Comparison of ENCODE assay signal across 24 cellular contexts in the genomic region with DNA sequence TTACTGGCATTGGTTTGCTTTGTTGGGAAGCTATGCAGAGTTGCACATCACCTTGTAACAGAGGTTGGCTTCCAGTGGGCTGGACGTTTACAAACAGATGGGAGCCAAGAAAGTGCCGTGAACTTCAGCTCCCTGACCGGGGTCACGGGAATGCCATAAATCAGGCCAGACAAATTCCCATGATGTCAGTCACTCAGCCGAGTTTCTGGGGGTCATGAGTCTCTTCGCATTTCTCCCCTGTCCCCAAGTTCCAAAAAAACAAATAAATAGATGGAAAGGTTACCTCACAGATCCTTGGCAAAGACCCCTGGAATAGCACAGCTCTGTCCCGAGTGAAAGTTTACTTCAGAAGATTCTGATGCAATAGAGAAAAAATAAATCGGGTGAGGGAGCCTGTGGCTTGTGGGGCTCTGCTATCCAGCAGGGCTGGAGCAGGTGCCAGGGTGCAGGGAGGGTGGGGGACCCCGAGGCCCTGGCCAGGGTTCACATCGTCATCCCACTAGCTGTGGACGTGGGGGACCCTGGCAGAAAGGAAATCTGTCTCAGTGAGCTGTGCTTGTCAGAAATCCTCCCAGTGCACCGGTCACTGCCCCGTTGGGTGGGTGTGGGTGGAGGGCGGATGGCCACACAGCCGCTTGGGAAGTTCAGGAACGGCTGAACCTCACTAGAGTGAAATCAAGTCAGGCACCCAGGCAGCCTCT. TPM values are rescaled to one million over a fixed set of nuclear protein-coding genes. Genes with fewer than 3 reads are reported as not detected.
A peak's percentile ranks its signal among the peaks of the same experiment; 100 is the strongest.
DNase-seq lines count a peak whose midpoint lies in the region; ATAC-seq and TF ChIP-seq lines count a peak whose summit lies in the region.
"Had no signal": no experiment of that assay in that cellular context is flagged by ENCODE, and none has a peak within 500 bp of the region (broad histone marks: within the 10 kb centered on the region; RNA-seq: fewer than 3 reads in every experiment).

No MANE protein-coding gene starts in this region.

- DNase-seq in cardiac septum (ENCODE audit: low spot score) (peak; percentile 60), left ventricle myocardium inferior (no peak), right cardiac atrium (no peak), psoas muscle (no peak), uterus (peak in 1 of 2 donors; percentile 60), activated gamma-delta T cell (lab: John Stamatoyannopoulos, UW) (no peak), mucosa of gallbladder (ENCODE audit: low spot score) (no peak), hypothalamus (lab: John Stamatoyannopoulos, UW) (no peak)
- DNase-seq: activated CD8-positive, alpha-beta memory T cell treated with anti-CD3 and anti-CD28 coated beads for 24 hours; activated T-cell treated with anti-CD3 and anti-CD28 coated beads, Interleukin-2, amount 50 U/mL, for 4 hours; DMS79 treated with DMSO at 0.1 percent for 48 hours; Kasumi-1; NCI-H2029 treated with DMSO at 0.1 percent for 48 hours; NCI-H446; PC-9; stimulated activated CD4-positive, alpha-beta T cell treated with anti-CD3 and anti-CD28 coated beads, Interleukin-2, amount 100 ng/mL, for 48 hours; stimulated activated naive CD4-positive, alpha-beta T cell had no signal

- H3K4me3 ChIP-seq in left ventricle myocardium inferior, result no peak overlapping the region
- H3K4me3 ChIP-seq in right cardiac atrium (ENCODE audit: low read length), result no peak overlapping the region
- no peak overlapping the region for H3K4me3 ChIP-seq in psoas muscle
- H3K4me3 ChIP-seq in uterus, result no peak overlapping the region
- H3K4me3 ChIP-seq: A549, ascending aorta, PC-9, SJSA1, smooth muscle cell had no signal

- intact Hi-C loops in cardiac septum (cut with DNase I) (no loop called here), left ventricle myocardium inferior (cut with micrococcal nuclease) (no loop called here), right cardiac atrium (cut with DNase I) (no loop called here), psoas muscle (cut with DNase I) (no loop called here), uterus (cut with DNase I; ENCODE audit: low total_unique reads) (no loop called here)

- TF ChIP-seq POLR2A in uterus (IDR thresholded peaks at IDR 0.05), result no peak

- H3K4me1 ChIP-seq in left ventricle myocardium inferior (no peaks in the 10 kb centered on the region), right cardiac atrium (ENCODE audit: control insufficient read depth, insufficient read depth, low read length) (no peaks in the 10 kb centered on the region), psoas muscle (no peaks in the 10 kb centered on the region), uterus (peaks cover 0 to 3% of the 10 kb centered on the region in 2 donors)
- H3K4me1 ChIP-seq: A549, ascending aorta, SJSA1 had no signal

- peak; percentile 29 to 40 for ATAC-seq in right cardiac atrium
- ATAC-seq in psoas muscle, result peak in 3 of 4 donors; percentile 17 to 65 (median 27)
- ATAC-seq: A549; activated T-cell treated with anti-CD3 and anti-CD28 coated beads, Interleukin-2, amount 50 U/mL, for 4 hours had no signal

- H3K9me3 ChIP-seq in left ventricle myocardium inferior (replicated peaks) (peaks cover 16% of the 10 kb centered on the region), right cardiac atrium (ENCODE audit: control insufficient read depth, low read length) (no peaks in the 10 kb centered on the region), psoas muscle (no peaks in the 10 kb centered on the region), uterus (no peaks in the 10 kb centered on the region)
- H3K9me3 ChIP-seq: A549, ascending aorta, SJSA1 had no signal

- no peaks in the 10 kb centered on the region for H3K36me3 ChIP-seq in left ventricle myocardium inferior
- H3K36me3 ChIP-seq in psoas muscle (ENCODE audit: insufficient read depth in 1 of 2, low read depth in 1 of 2), result no peaks in the 10 kb centered on the region
- no peaks in the 10 kb centered on the region for H3K36me3 ChIP-seq in uterus
- H3K36me3 ChIP-seq: ascending aorta had no signal

- H3K27ac ChIP-seq in left ventricle myocardium inferior (replicated peaks) (no peak overlapping the region), right cardiac atrium (ENCODE audit: low read length) (peak overlapping the region; percentile 36), psoas muscle (no peak overlapping the region), uterus (peak overlapping the region; percentile 43 to 47)
- H3K27ac ChIP-seq: ascending aorta, epithelial cell of prostate, PC-9, SJSA1 had no signal

- H3K27me3 ChIP-seq in left ventricle myocardium inferior (ENCODE audit: low read depth), result peaks cover 64% of the 10 kb centered on the region
- no peaks in the 10 kb centered on the region for H3K27me3 ChIP-seq in right cardiac atrium (ENCODE audit: control insufficient read depth, insufficient read depth)
- peaks cover 4 to 16% (median 6%) of the 10 kb centered on the region in 3 donors for H3K27me3 ChIP-seq in psoas muscle (ENCODE audit: insufficient read depth in 3 of 3, low read length in 2 of 3)
- H3K27me3 ChIP-seq in uterus, result no peaks in the 10 kb centered on the region
- H3K27me3 ChIP-seq: ascending aorta, SJSA1 had no signal

- TF ChIP-seq CTCF in left ventricle myocardium inferior (IDR thresholded peaks at IDR 0.05; ENCODE audit: borderline replicate concordance) (no peak), psoas muscle (IDR thresholded peaks at IDR 0.05) (no peak), uterus (IDR thresholded peaks at IDR 0.05) (no peak)

- WGBS in right cardiac atrium, result 52% methylated on average over 16 of the region's 16 CpGs
- WGBS in psoas muscle, 3 donors, result 45 to 51% (median 47%) methylated on average over 16 of the region's 16 CpGs

RNA-seq across cellular contexts. Expression of gene TWIST2, which starts 27.8 kb away (rescaled TPM):
- total RNA-seq in cardiac septum (0.83 TPM), left ventricle myocardium inferior (2.7 TPM), right cardiac atrium (1 to 10 TPM; 3.1 to 5.5 (median 4.8) TPM), psoas muscle (1 to 10 TPM in 1 of 4 donors, under 1 TPM in 3; 0.58 to 1.2 (median 0.85) TPM), uterus (100 to 1,000 TPM in 1 of 4 donors, 10 to 100 TPM in 3; 28.1 to 199 (median 63.9) TPM), mucosa of gallbladder (5.9 TPM)
- polyA plus RNA-seq in right cardiac atrium (6.3 TPM), psoas muscle (1 to 10 TPM in 1 of 3 donors, under 1 TPM in 2; 0.67 to 1.0 (median 0.90) TPM)
- total RNA-seq: activated T-cell treated with anti-CD3 and anti-CD28 coated beads, Interleukin-2, amount 50 U/mL, for 4 hours; progenitor cell of endocrine pancreas; T-helper 1 cell treated with Interleukin-12 subunit alpha and Interleukin-12 subunit beta and Interleukin-4 antibody, amounts not matched to agents 30 ng/mL and 1 ng/mL, for 36 hours had no signal

Comparison
In these comparisons a context has a peak if more than half of its experiments do, and no peak if none do; other contexts are left out.
1. H3K27ac ChIP-seq: peak in right cardiac atrium (single experiment) and uterus (2 of 2); none in left ventricle myocardium inferior (single experiment) and psoas muscle (single experiment).